Comparison of ENCODE assay signal across 7 cellular contexts in genomic region chr7:112689466-112690177, GRCh38.
A peak's percentile ranks its signal among the peaks of the same experiment; 100 is the strongest.
DNase-seq lines count a peak whose midpoint lies in the region; ATAC-seq, FAIRE-seq and TF ChIP-seq lines count a peak whose summit lies in the region.
"Not testable (repeated sequence)": the region's sequence is repeated elsewhere in the genome, so short reads cannot be mapped to it uniquely, and the experiment has no call there.

No MANE protein-coding gene starts in this region.

- ATAC-seq in A549, result not testable (repeated sequence)

- not testable (repeated sequence) for H3K4me3 Mint-ChIP-seq in H9

- not testable (repeated sequence) for H3K18ac ChIP-seq in H9 (ENCODE audit: insufficient read length, low read depth, low read length); H1 (ENCODE audit: extremely low read depth, low read length)

- not testable (repeated sequence) for H3K56ac ChIP-seq in H9 (ENCODE audit: insufficient read length, low read depth, low read length); H1 (replicated peaks; ENCODE audit: insufficient read length, low read depth, low read length)

- not testable (repeated sequence) for H3K4me1 Mint-ChIP-seq in H9

- not testable (repeated sequence) for H4K91ac ChIP-seq in H9 (ENCODE audit: insufficient read length, low read depth, low read length); H1 (replicated peaks; ENCODE audit: insufficient read length, low read length)

- not testable (repeated sequence) for H3K79me2 ChIP-seq in H9 (ENCODE audit: insufficient read depth, low read length); H1 (ENCODE audit: control insufficient read depth in 1 of 2, insufficient read depth in 2 of 2, low read length in 2 of 2)

- not testable (repeated sequence) for H3K79me1 ChIP-seq in H9 (ENCODE audit: insufficient read depth, low read depth, low read length, poor library complexity, severe bottlenecking); H1 (ENCODE audit: low read depth, low read length)

- H2BK5ac ChIP-seq in H9 (ENCODE audit: insufficient read length, low read length); H1 (ENCODE audit: low read depth, low read length): not testable (repeated sequence)

- H2BK20ac ChIP-seq in H9 (ENCODE audit: low read depth, low read length, poor library complexity, severe bottlenecking); H1 (ENCODE audit: low read length): not testable (repeated sequence)

- H3K4ac ChIP-seq in H9 (ENCODE audit: low read depth, low read length); H1 (replicated peaks; ENCODE audit: insufficient read length, low read depth, low read length): not testable (repeated sequence)

- H3K27me3 ChIP-seq in H9 (ENCODE audit: insufficient read depth, low read length); H1 (replicated peaks in 1 of 4; ENCODE audit: control insufficient read depth in 3 of 4, extremely low read depth in 1 of 4, insufficient read depth in 3 of 4, low read length in 3 of 4): not testable (repeated sequence)

- H3K9me3 ChIP-seq in A549; H9 (ENCODE audit: control insufficient read depth, low read depth, low read length); H1 (ENCODE audit: insufficient read depth in 2 of 2, low read depth in 1 of 2, low read length in 1 of 2): not testable (repeated sequence)

- not testable (repeated sequence) for TF ChIP-seq RAD21 in A549 (conservative IDR thresholded peaks at IDR 0.05 in 1 of 2, IDR thresholded peaks at IDR 0.05 in 1 of 2); H1 (IDR thresholded peaks at IDR 0.05 in 1 of 2, conservative IDR thresholded peaks at IDR 0.05 in 1 of 2; ENCODE audit: low read depth in 2 of 2, low read length in 2 of 2)

- H3K4me2 ChIP-seq in A549, result peak overlapping the region; percentile 32; the same call in 1 of the 3 replicates
- H3K4me2 ChIP-seq in H9 (ENCODE audit: insufficient read depth, insufficient read length, low read length); H1 (ENCODE audit: insufficient read depth in 1 of 2, low read depth in 2 of 2, low read length in 2 of 2): not testable (repeated sequence)

- H3K27me3 Mint-ChIP-seq in H9 (ENCODE audit: low read depth), result not testable (repeated sequence)

- H3K23ac ChIP-seq in H9 (ENCODE audit: insufficient read length, low read depth, low read length); H1 (ENCODE audit: insufficient read length): not testable (repeated sequence)

- not testable (repeated sequence) for H3K27ac ChIP-seq in A549; H9 (ENCODE audit: insufficient read length, low read depth, low read length); H1 (ENCODE audit: low read depth, low read length)

- H2BK120ac ChIP-seq in H9 (ENCODE audit: low read depth, low read length, poor library complexity, severe bottlenecking); H1 (replicated peaks; ENCODE audit: low read depth, low read length): not testable (repeated sequence)

- H2BK12ac ChIP-seq in H9 (ENCODE audit: insufficient read length, low read depth, low read length); H1 (ENCODE audit: low read depth, low read length): not testable (repeated sequence)

- H3K23me2 ChIP-seq in H9 (ENCODE audit: insufficient read length, low read depth, low read length, poor library complexity, severe bottlenecking); H1 (ENCODE audit: low read depth, low read length): not testable (repeated sequence)

- H3K14ac ChIP-seq in H9 (ENCODE audit: insufficient read depth, low read length); H1 (ENCODE audit: insufficient read length): not testable (repeated sequence)

- H3K9ac ChIP-seq in H9 (ENCODE audit: extremely low read depth, insufficient read length, low read length); H1 (replicated peaks in 1 of 4; ENCODE audit: extremely low read depth in 1 of 4, low read depth in 3 of 4, low read length in 3 of 4): not testable (repeated sequence)

- H3K4me1 ChIP-seq in A549; H9 (ENCODE audit: insufficient read depth, low read length); H1 (replicated peaks in 1 of 4; ENCODE audit: control insufficient read depth in 3 of 4, insufficient read depth in 4 of 4, low read length in 3 of 4): not testable (repeated sequence)

- H3K27ac Mint-ChIP-seq in H9, result not testable (repeated sequence)

- in situ Hi-C loops in SK-MEL-5 (cut with HindIII; ENCODE audit: low pct_unique_long_range_greater_than_20kb, low sequenced_read_pairs), result not testable (repeated sequence)

- H2AK5ac ChIP-seq in H9 (ENCODE audit: insufficient read length, low read length); H1 (ENCODE audit: low read depth, low read length): not testable (repeated sequence)

- peaks cover 0 to 10% (median 0%) of the 10 kb centered on the region in 3 experiments; a peak in 2 of 7 replicates for H3K36me3 Mint-ChIP-seq in H9 (ENCODE audit: insufficient read depth in 1 of 3, low read depth in 3 of 3)

- H3T11ph ChIP-seq in H9 (ENCODE audit: low read length), result not testable (repeated sequence)

- FAIRE-seq in A549 (lab: Jason Lieb, UNC); H1 (lab: Jason Lieb, UNC): not testable (repeated sequence)

- not testable (repeated sequence) for H4K20me1 ChIP-seq in H9 (ENCODE audit: control insufficient read depth, insufficient read depth, insufficient read length); H1 (replicated peaks in 1 of 2; ENCODE audit: control insufficient read depth in 1 of 2, insufficient read depth in 2 of 2, low read length in 2 of 2)

- H3K36me3 ChIP-seq in H1 (ENCODE audit: control insufficient read depth in 2 of 4, insufficient read depth in 4 of 4, low read length in 3 of 4), result not testable (repeated sequence)

- TF ChIP-seq EP300 in A549 (IDR thresholded peaks at IDR 0.05); H1 (IDR thresholded peaks at IDR 0.05; ENCODE audit: borderline replicate concordance in 1 of 2, low read depth in 2 of 2, low read length in 2 of 2): not testable (repeated sequence)

- TF ChIP-seq CTCF in A549 (IDR thresholded peaks at IDR 0.05); H9 (conservative IDR thresholded peaks at IDR 0.05); H1 (IDR thresholded peaks at IDR 0.05; ENCODE audit: control extremely low read depth in 1 of 3, insufficient read depth in 1 of 3, low read depth in 1 of 3, low read length in 3 of 3): not testable (repeated sequence)

- H4K5ac ChIP-seq in H9 (ENCODE audit: insufficient read length, low read depth, low read length); H1 (ENCODE audit: insufficient read length, low read depth, low read length): not testable (repeated sequence)

- 17% methylated on average over 5 of the region's 6 CpGs for WGBS in A549 (ENCODE audit: missing lambda C conversion rate)
- no CpG with 5 or more reads among the region's 6 CpGs for WGBS in H9 (ENCODE audit: extremely low coverage, insufficient read length, low lambda C conversion rate)
- WGBS in H1 (ENCODE audit: extremely low coverage in 1 of 2, insufficient coverage in 1 of 2, insufficient read length in 1 of 2, insufficient replicate concordance in 2 of 2, low coverage in 1 of 2, low lambda C conversion rate in 2 of 2, missing lambda C conversion rate in 1 of 2), 2 experiments, result 84% methylated on average over 6 of the region's 6 CpGs; no CpG with 5 or more reads in 1 of the 2 experiments

- CTCF ChIA-PET in A549 (lab: Yijun Ruan, JAX), result interaction anchor here (0.6 to 0.9 kb wide), 3 partner anchors 11 to 596 kb away, joined by 3 to 5 read pairs (median 3); no protein-coding TSS in a partner anchor
- CTCF ChIA-PET in H1 (lab: Charles Lee; ENCODE audit: partially characterized antibody), result interaction anchor here (0.6 to 2.4 kb wide), 6 partner anchors 10 to 227 kb away, joined by 3 to 7 read pairs (median 3); no protein-coding TSS in a partner anchor

- peak in 1 of 2 experiments; percentile 4 for DNase-seq in A549 (ENCODE audit: low read depth in 1 of 2, low spot score in 1 of 2)
- peak; percentile 43 for DNase-seq in H9
- peak; percentile 5 for DNase-seq in LHCN-M2 (ENCODE audit: low read depth)
- peak; percentile 27 to 74 for DNase-seq in NCI-H524 (lab: John Stamatoyannopoulos, UW)
- DNase-seq in SK-MEL-5 (ENCODE audit: low read depth, low spot score), result peak; percentile 33
- not testable (repeated sequence) for DNase-seq in H1 (ENCODE audit: low read depth in 1 of 2, low spot score in 2 of 2)
- peak; percentile 73 for DNase-seq in islet precursor cell

- not testable (repeated sequence) for H2AFZ ChIP-seq in H9 (ENCODE audit: low read length)
- 0 out of 2 replicates have a peak overlapping the region, but pooled peaks have one; percentile 62 for H2AFZ ChIP-seq in H1 (ENCODE audit: low read length)

- not testable (repeated sequence) for H4K8ac ChIP-seq in H9 (replicated peaks; ENCODE audit: insufficient read length, low read depth, low read length); H1 (ENCODE audit: extremely low read depth, insufficient read depth, low read length)

- TF ChIP-seq POLR2A in A549 (IDR thresholded peaks at IDR 0.05; ENCODE audit: low read length); H1 (IDR thresholded peaks at IDR 0.05; ENCODE audit: control extremely low read depth in 1 of 2, low read depth in 2 of 2, low read length in 2 of 2): not testable (repeated sequence)

- peaks cover 7 to 10% of the 10 kb centered on the region in 2 experiments; a peak in 2 of 5 replicates for H3K9me3 Mint-ChIP-seq in H9

- H3K4me3 ChIP-seq in A549; H1 (ENCODE audit: extremely low read depth in 1 of 4, insufficient read depth in 2 of 4, low read depth in 3 of 4, low read length in 4 of 4): not testable (repeated sequence)

- not testable (repeated sequence) for H2BK15ac ChIP-seq in H9 (ENCODE audit: low read depth, low read length); H1 (ENCODE audit: low read length)

- POLR2A ChIA-PET in A549 (lab: Yijun Ruan, JAX); H1 (lab: Charles Lee; ENCODE audit: partially characterized antibody): not testable (repeated sequence)
